In the genomic region with DNA sequence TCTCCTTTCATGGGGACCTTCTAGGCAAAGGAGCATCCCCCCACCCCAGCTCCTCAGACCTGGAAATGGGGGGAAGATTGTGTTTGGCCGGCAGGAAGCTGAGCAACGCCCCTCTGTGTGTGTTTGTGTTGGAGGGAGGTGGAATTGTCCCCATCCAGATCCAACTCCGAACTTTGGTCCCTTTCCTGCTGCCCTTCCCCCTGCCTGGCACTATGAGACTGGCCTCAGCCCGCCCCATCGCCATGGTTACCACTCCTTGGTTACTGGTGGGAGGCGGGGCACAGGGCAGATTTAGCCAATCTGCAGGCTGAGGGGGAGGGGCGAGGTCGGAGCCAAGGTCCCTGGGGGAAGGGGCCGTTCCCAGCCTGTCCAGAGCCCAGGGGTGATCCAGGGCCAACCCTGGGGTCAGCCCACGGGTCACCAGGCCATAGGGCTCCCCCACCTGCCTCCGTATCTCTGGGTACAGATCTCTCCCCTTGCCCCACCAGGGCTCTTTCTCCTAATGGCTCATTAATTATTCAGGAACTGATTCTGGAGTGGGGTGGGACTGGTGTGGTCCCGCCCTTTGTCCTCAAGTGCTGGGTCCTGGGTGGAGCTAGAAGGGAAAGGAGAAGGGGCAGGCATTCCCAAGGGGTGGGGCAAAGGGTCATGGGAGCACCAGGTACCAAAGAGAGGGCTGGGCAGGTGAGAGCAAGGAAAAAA, we compare ENCODE assay signal across 1 cellular context.
TF ChIP-seq lines count a peak whose summit lies in the region.

No MANE protein-coding gene starts in this region.

TF ChIP-seq in K562, 482 proteins besides CTCF, POLR2A, EP300 and RAD21 (continued from another document):
- no peak for TF ChIP-seq ESRRB (CRISPR knock-in tag; IDR thresholded peaks at IDR 0.05; ENCODE audit: borderline replicate concordance)
- TF ChIP-seq RFX1 (IDR thresholded peaks at IDR 0.05) = peak; percentile 93
- no peak for TF ChIP-seq KLF6 (CRISPR knock-in tag; IDR thresholded peaks at IDR 0.05; ENCODE audit: borderline replicate concordance)
- peak; percentile 28 for TF ChIP-seq NFYB (IDR thresholded peaks at IDR 0.05; ENCODE audit: extremely low read depth, insufficient read length)
- no peak for TF ChIP-seq HDAC1 (IDR thresholded peaks at IDR 0.05)
